9 cellular contexts compared by ENCODE assay signal in the genomic region with DNA sequence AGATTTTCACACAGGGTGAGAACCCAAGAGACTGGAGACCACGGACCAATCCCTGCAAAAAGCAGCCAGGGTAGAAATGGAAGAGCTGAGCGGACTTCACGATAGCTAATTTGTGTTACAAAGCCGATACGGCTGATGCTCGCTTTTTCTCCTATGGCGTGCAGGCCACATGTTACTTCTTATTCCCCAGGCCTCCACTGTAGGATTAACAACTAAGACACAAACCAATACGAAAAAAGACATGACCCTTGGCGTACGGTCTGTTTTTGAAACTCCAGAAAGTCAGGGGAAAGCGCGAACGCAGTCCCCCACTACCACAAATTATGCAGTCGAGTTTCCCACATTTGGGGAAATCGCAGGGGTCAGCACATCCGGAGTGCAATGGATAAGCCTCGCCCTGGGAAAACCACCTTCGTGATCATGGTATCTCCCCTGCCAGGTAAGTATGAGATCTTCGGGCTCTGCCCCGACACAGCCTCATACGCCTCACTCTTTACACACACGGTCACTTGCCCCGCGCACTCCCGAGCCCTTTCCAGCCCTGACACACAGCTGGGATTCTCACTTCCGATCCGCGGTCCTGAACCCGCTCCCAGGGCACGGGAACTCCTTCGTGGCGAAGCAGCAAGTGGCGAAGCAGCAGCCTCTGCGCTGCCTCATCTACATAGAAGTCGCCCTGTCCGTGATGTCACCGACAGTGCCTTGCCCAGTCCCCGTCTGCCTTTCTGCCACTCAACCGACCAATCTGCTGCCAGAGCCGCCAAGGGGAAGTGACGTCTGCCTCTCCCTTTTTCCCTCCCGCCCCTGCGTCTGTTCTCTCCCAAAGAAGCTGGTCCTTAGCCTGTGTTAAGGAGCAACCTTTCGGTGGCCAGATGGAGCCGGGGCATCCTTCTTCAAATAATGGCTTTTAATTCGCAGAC. TPM values are rescaled to one million over a fixed set of nuclear protein-coding genes. Genes with fewer than 3 reads are reported as not detected.
DNase-seq lines count a peak whose midpoint lies in the region; ATAC-seq and TF ChIP-seq lines count a peak whose summit lies in the region.
"Not testable (repeated sequence)": the region's sequence is repeated elsewhere in the genome, so short reads cannot be mapped to it uniquely, and the experiment has no call there.
"Had no signal": no experiment of that assay in that cellular context is flagged by ENCODE, and none has a peak within 500 bp of the region (broad histone marks: within the 10 kb centered on the region; RNA-seq: fewer than 3 reads in every experiment).

A gene (minus strand): TSS at position 447 of the 920 bp plus-strand sequence.

- not testable (repeated sequence) for H3K27me3 Mint-ChIP-seq in natural killer cell (ENCODE audit: low read depth in 2 of 2)

- not testable (repeated sequence) for H2AFZ ChIP-seq in OCI-LY7 (ENCODE audit: low read length)

- not testable (repeated sequence) for H3K9me3 Mint-ChIP-seq in activated naive CD4-positive, alpha-beta T cell treated with anti-CD3 and anti-CD28 coated beads, Interleukin-2, amount 50 U/mL, for 72 hours; natural killer cell

- not testable (repeated sequence) for TF ChIP-seq CTCF in A673 (conservative IDR thresholded peaks at IDR 0.05; ENCODE audit: low read depth, low read length); OCI-LY7 (conservative IDR thresholded peaks at IDR 0.05; ENCODE audit: low read length); natural killer cell (IDR thresholded peaks at IDR 0.05)

- not testable (repeated sequence) for H3K27ac Mint-ChIP-seq in activated naive CD4-positive, alpha-beta T cell treated with anti-CD3 and anti-CD28 coated beads, Interleukin-2, amount 50 U/mL, for 72 hours; natural killer cell

- H3K4me3 ChIP-seq in A673 (ENCODE audit: low read depth, low read length, poor library complexity, severe bottlenecking); OCI-LY7 (ENCODE audit: low read depth, low read length, poor library complexity, severe bottlenecking): not testable (repeated sequence)

- not testable (repeated sequence) for H3K36me3 ChIP-seq in A673 (ENCODE audit: insufficient read depth, low read length, poor library complexity, severe bottlenecking); OCI-LY7 (ENCODE audit: insufficient read depth, low read length)

- H4K20me1 ChIP-seq in OCI-LY7 (ENCODE audit: insufficient read depth, low read length), result not testable (repeated sequence)

- DNase-seq in A673 (ENCODE audit: low spot score); OCI-LY7 (ENCODE audit: low spot score); activated naive CD4-positive, alpha-beta T cell treated with anti-CD3 and anti-CD28 coated beads, Interleukin-2, amount 50 U/mL, for 72 hours (ENCODE audit: low spot score in 2 of 2); Right ventricle myocardium inferior (ENCODE audit: missing footprints); natural killer cell: not testable (repeated sequence)

- H3K4me1 ChIP-seq in A673 (ENCODE audit: insufficient read depth, low read length, poor library complexity, severe bottlenecking); OCI-LY7 (ENCODE audit: insufficient read depth, low read length, poor library complexity, severe bottlenecking): not testable (repeated sequence)

- H3K9me2 ChIP-seq in OCI-LY7 (ENCODE audit: insufficient read depth, low read length), result not testable (repeated sequence)

- not testable (repeated sequence) for H3K4me2 ChIP-seq in OCI-LY7 (ENCODE audit: low read length)

- not testable (repeated sequence) for H3K9me3 ChIP-seq in A673 (ENCODE audit: low read depth, low read length, poor library complexity, severe bottlenecking); OCI-LY7 (ENCODE audit: low read length)

- POLR2A ChIA-PET in A673 (lab: Charles Lee; ENCODE audit: low non-redundant PET); OCI-LY7 (lab: Charles Lee): not testable (repeated sequence)

- H3K4me1 Mint-ChIP-seq in natural killer cell, result not testable (repeated sequence)

- H3K79me2 ChIP-seq in OCI-LY7 (ENCODE audit: insufficient read depth, low read depth, low read length), result not testable (repeated sequence)

- CTCF ChIA-PET in A673 (lab: Charles Lee); OCI-LY7 (lab: Charles Lee; ENCODE audit: unreplicated experiment): not testable (repeated sequence)

- H3K36me3 Mint-ChIP-seq in activated naive CD4-positive, alpha-beta T cell treated with anti-CD3 and anti-CD28 coated beads, Interleukin-2, amount 50 U/mL, for 72 hours; natural killer cell: not testable (repeated sequence)

- H3K27me3 ChIP-seq in A673 (replicated peaks; ENCODE audit: insufficient read depth, low read depth, low read length, poor library complexity), result not testable (repeated sequence)

- BruUV-seq in A673 (replicated peaks; lab: Mats Ljungman, UMichigan) (TSS peak; percentile 97), OCI-LY7 (replicated peaks; lab: Mats Ljungman, UMichigan) (TSS peak; percentile 98)

- intact Hi-C loops in A673 (cut with micrococcal nuclease; ENCODE audit: unreplicated experiment); OCI-LY7 (cut with micrococcal nuclease; ENCODE audit: unreplicated experiment); Right ventricle myocardium inferior (cut with DNase I); natural killer cell (cut with micrococcal nuclease): not testable (repeated sequence)

- not testable (repeated sequence) for H3K4me3 Mint-ChIP-seq in natural killer cell

- ATAC-seq in GM19023 (IDR thresholded peaks at IDR 0.05; ENCODE audit: unreplicated experiment) (peak; percentile 89), GM21723 (IDR thresholded peaks at IDR 0.05; ENCODE audit: unreplicated experiment) (peak; percentile 92), HG03060 (IDR thresholded peaks at IDR 0.05; ENCODE audit: low read depth, unreplicated experiment) (peak; percentile 94), Right ventricle myocardium inferior (peak; percentile 98), natural killer cell (peak; percentile 94 to 100 (median 97))
- ATAC-seq in activated naive CD4-positive, alpha-beta T cell treated with anti-CD3 and anti-CD28 coated beads, Interleukin-2, amount 50 U/mL, for 72 hours, result peak; percentile 100

- not testable (repeated sequence) for H3K27ac ChIP-seq in A673 (ENCODE audit: low read depth, low read length, poor library complexity, severe bottlenecking); OCI-LY7 (ENCODE audit: low read depth, low read length, poor library complexity, severe bottlenecking)

RNA-seq across cellular contexts. Expression of the gene that starts here (rescaled TPM):
- 1,866 and 1,908 TPM in 2 replicates for total RNA-seq in A673 (2021)
- total RNA-seq in OCI-LY7 (2014; rRNA removed; shearing (Covaris generic)), result under 0.01 TPM in 2 replicates
- 1,721 and 1,968 TPM in 2 replicates for total RNA-seq in OCI-LY7 (2022)
- 1,000 to 10,000 TPM; 1,082 to 1,722 TPM for total RNA-seq in activated naive CD4-positive, alpha-beta T cell treated with anti-CD3 and anti-CD28 coated beads, Interleukin-2, amount 50 U/mL, for 72 hours
- total RNA-seq in Right ventricle myocardium inferior, result 4,572 TPM
- 1,000 to 10,000 TPM; 2,937 to 3,261 (median 3,038) TPM for total RNA-seq in natural killer cell
- total RNA-seq: LHCN-M2 had no signal
